Comparison of ENCODE assay signal across 1 cellular context in the genomic region with DNA sequence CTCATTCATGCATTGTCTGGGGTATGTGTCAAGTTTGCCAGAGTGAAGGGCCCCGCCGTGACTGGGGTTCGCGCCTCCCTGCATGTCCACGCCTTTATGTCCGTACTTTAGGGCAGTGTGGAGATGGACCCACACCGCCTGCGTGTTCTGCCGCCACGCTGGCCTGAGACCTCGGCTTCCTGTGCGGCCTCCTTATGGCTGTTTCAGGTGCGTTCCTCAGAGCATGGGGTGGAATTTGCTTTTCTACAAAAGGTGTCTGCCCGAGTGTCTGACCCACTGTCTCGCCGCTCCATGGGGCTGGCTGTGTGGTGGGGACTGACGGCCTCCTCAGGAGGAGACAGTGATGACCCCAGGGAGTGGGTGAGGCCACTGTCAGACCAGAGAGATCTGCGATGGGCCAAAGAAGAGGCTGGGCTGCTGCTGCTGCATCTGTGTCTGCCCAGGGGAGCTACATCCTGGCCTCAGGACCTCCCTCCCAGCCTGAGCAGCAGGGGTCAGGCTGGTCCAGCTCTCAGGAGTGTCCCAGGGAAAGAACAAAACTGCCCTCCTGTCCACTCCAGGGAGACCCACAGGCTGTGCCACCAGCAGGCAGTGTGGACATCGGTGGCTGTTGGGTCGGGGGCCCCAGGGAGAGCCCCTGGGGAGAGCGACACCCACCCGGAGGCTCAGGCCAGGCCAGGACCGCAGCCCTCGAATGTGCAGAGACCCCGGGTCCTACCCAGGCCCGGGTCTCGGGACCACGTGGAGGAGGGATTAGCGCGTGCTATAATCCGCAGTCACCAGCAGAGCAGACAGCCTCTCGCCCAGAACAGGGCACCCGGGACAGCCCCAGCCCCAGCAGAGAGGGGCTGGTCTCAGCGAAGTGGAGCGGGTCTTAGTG.
TF ChIP-seq lines count a peak whose summit lies in the region.

No MANE protein-coding gene starts in this region.

TF ChIP-seq in HCT116, 20 proteins besides CTCF, POLR2A, EP300 and RAD21 (continued from another document):
- TF ChIP-seq, protein P1, sequence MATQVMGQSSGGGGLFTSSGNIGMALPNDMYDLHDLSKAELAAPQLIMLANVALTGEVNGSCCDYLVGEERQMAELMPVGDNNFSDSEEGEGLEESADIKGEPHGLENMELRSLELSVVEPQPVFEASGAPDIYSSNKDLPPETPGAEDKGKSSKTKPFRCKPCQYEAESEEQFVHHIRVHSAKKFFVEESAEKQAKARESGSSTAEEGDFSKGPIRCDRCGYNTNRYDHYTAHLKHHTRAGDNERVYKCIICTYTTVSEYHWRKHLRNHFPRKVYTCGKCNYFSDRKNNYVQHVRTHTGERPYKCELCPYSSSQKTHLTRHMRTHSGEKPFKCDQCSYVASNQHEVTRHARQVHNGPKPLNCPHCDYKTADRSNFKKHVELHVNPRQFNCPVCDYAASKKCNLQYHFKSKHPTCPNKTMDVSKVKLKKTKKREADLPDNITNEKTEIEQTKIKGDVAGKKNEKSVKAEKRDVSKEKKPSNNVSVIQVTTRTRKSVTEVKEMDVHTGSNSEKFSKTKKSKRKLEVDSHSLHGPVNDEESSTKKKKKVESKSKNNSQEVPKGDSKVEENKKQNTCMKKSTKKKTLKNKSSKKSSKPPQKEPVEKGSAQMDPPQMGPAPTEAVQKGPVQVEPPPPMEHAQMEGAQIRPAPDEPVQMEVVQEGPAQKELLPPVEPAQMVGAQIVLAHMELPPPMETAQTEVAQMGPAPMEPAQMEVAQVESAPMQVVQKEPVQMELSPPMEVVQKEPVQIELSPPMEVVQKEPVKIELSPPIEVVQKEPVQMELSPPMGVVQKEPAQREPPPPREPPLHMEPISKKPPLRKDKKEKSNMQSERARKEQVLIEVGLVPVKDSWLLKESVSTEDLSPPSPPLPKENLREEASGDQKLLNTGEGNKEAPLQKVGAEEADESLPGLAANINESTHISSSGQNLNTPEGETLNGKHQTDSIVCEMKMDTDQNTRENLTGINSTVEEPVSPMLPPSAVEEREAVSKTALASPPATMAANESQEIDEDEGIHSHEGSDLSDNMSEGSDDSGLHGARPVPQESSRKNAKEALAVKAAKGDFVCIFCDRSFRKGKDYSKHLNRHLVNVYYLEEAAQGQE (IDR thresholded peaks at IDR 0.05; ENCODE audit: low read depth) = no peak
- no peak for TF ChIP-seq SRF (IDR thresholded peaks at IDR 0.05; ENCODE audit: low read depth)
